Comparison of ENCODE assay signal across 8 cellular contexts in genomic region chr3:104564045-104564643, GRCh38.
DNase-seq lines count a peak whose midpoint lies in the region; ATAC-seq and TF ChIP-seq lines count a peak whose summit lies in the region.

No MANE protein-coding gene starts in this region.

- no peaks in the 10 kb centered on the region for H3K9me3 ChIP-seq in DND-41 (ENCODE audit: insufficient read depth, low read length, severe bottlenecking)

- no peaks in the 10 kb centered on the region for H3K27me3 Mint-ChIP-seq in activated B cell treated with CpG ODN at 0.5 μM for 24 hours

- H3K9me3 Mint-ChIP-seq in activated B cell treated with CpG ODN at 0.5 μM for 24 hours = no peaks in the 10 kb centered on the region

- intact Hi-C loops in activated B cell treated with CpG ODN at 0.5 μM for 24 hours (cut with micrococcal nuclease) = loop anchor here (1.0 to 10.0 kb wide), 3 partner anchors 8 to 955 kb away; no protein-coding TSS in a partner anchor

- no peaks in the 10 kb centered on the region for H3K36me3 ChIP-seq in DND-41 (ENCODE audit: insufficient read depth, low read length)

- H3K4me3 Mint-ChIP-seq in activated B cell treated with CpG ODN at 0.5 μM for 24 hours = no peak overlapping the region

- H3K4me1 ChIP-seq in DND-41 (ENCODE audit: insufficient read depth, low read length) = no peaks in the 10 kb centered on the region

- H4K20me1 ChIP-seq in DND-41 (ENCODE audit: insufficient read depth, low read length) = no peaks in the 10 kb centered on the region

- no peak overlapping the region for H3K4me2 ChIP-seq in DND-41 (ENCODE audit: insufficient read depth, low read length)

- TF ChIP-seq CTCF in DND-41 (IDR thresholded peaks at IDR 0.05; ENCODE audit: borderline replicate concordance, extremely low read depth, low read length, poor library complexity, severe bottlenecking) (peak; percentile 72), LNCAP (IDR thresholded peaks at IDR 0.05) (peak; percentile 87), activated B cell treated with CpG ODN at 0.5 μM for 24 hours (IDR thresholded peaks at IDR 0.05) (peak; percentile 64), choroid plexus epithelial cell (conservative IDR thresholded peaks at IDR 0.05; ENCODE audit: low read depth, low read length) (peak; percentile 70)

- no peak overlapping the region for H3K27ac ChIP-seq in DND-41 (ENCODE audit: low read length)

- no peaks in the 10 kb centered on the region for H3K36me3 Mint-ChIP-seq in activated B cell treated with CpG ODN at 0.5 μM for 24 hours (ENCODE audit: low read depth)

- CTCF ChIA-PET in activated B cell treated with CpG ODN at 0.5 μM for 24 hours (lab: Charles Lee) = interaction anchor here (1.0 kb wide), 1 partner anchor 806 kb away, joined by 3 read pairs; no protein-coding TSS in a partner anchor

- H3K4me1 Mint-ChIP-seq in activated B cell treated with CpG ODN at 0.5 μM for 24 hours = peaks cover 8% of the 10 kb centered on the region

- H3K79me2 ChIP-seq in DND-41 (ENCODE audit: insufficient read depth, low read length) = no peaks in the 10 kb centered on the region

- H3K27me3 ChIP-seq in DND-41 (ENCODE audit: insufficient read depth, low read length, poor library complexity) = no peaks in the 10 kb centered on the region

- H3K9ac ChIP-seq in DND-41 (ENCODE audit: low read depth, low read length) = no peak overlapping the region

- H3K4me3 ChIP-seq in DND-41 (ENCODE audit: low read depth in 1 of 2, low read length in 2 of 2) (no peak overlapping the region), choroid plexus epithelial cell (ENCODE audit: low read depth, low read length) (no peak overlapping the region)

- H2AFZ ChIP-seq in DND-41 (ENCODE audit: low read depth, low read length) = no peak overlapping the region

- no peak for ATAC-seq in DND-41 (ENCODE audit: insufficient read depth, low read depth)
- ATAC-seq in activated B cell treated with CpG ODN at 0.5 μM for 24 hours (ENCODE audit: low read depth) = no peak
- ATAC-seq in GM21381 (IDR thresholded peaks at IDR 0.05; ENCODE audit: unreplicated experiment) = no peak

- H3K27ac Mint-ChIP-seq in activated B cell treated with CpG ODN at 0.5 μM for 24 hours = no peak overlapping the region

- DNase-seq in DND-41 (peak; percentile 51), activated B cell treated with CpG ODN at 0.5 μM for 24 hours (no peak), choroid plexus epithelial cell (ENCODE audit: low read depth) (peak; percentile 67), midbrain (lab: John Stamatoyannopoulos, UW) (peak; percentile 39), stromal cell of bone marrow (ENCODE audit: low read depth) (peak; percentile 33), UCSD-AML1 (lab: John Stamatoyannopoulos, UW; ENCODE audit: unreplicated experiment) (no peak)

- POLR2A ChIA-PET in activated B cell treated with CpG ODN at 0.5 μM for 24 hours (lab: Charles Lee) = no interaction called here

Comparison
In these comparisons a context has a peak if more than half of its experiments do, and no peak if none do; other contexts are left out.
1. DNase-seq: peak in DND-41 (single experiment), choroid plexus epithelial cell (single experiment), midbrain (single experiment) and stromal cell of bone marrow (single experiment); none in activated B cell treated with CpG ODN at 0.5 μM for 24 hours (single experiment) and UCSD-AML1 (single experiment).
2. Peak in every context shown above with its lines, with median percentiles within 50 percentile points of each other: CTCF ChIP-seq.